ENCODE assay signal across 1 cellular context in genomic region chr2:20524412-20525040, GRCh38.
A peak's percentile ranks its signal among the peaks of the same experiment; 100 is the strongest.
TF ChIP-seq lines count a peak whose summit lies in the region.

No MANE protein-coding gene starts in this region.

TF ChIP-seq in K562, 482 proteins besides CTCF, POLR2A, EP300 and RAD21 (continued from another document and continues in another):
- 0 out of 2 replicates have a peak, but pooled peaks have one; percentile 6 for TF ChIP-seq HMBOX1 (IDR thresholded peaks at IDR 0.05)
- TF ChIP-seq ZNF583 (CRISPR knock-in tag; IDR thresholded peaks at IDR 0.05) = no peak
- no peak for TF ChIP-seq HBP1 (CRISPR knock-in tag; IDR thresholded peaks at IDR 0.05)
- no peak for TF ChIP-seq TGIF2 (CRISPR knock-in tag; IDR thresholded peaks at IDR 0.05)
- no peak for TF ChIP-seq ZNF311 (CRISPR knock-in tag; IDR thresholded peaks at IDR 0.05)
- TF ChIP-seq SNIP1 (IDR thresholded peaks at IDR 0.05; ENCODE audit: low read depth) = no peak
- no peak for TF ChIP-seq MECOM (CRISPR knock-in tag; IDR thresholded peaks at IDR 0.05)
- no peak for TF ChIP-seq L3MBTL2 (IDR thresholded peaks at IDR 0.05)
- TF ChIP-seq ELK1 (CRISPR knock-in tag; IDR thresholded peaks at IDR 0.05) = no peak
- TF ChIP-seq KAT2B (IDR thresholded peaks at IDR 0.05; ENCODE audit: low read depth, low read length) = no peak
- TF ChIP-seq ZKSCAN3 (CRISPR knock-in tag; IDR thresholded peaks at IDR 0.05) = no peak
- TF ChIP-seq MAFG (tag; conservative IDR thresholded peaks at IDR 0.05) = no peak
- no peak for TF ChIP-seq THRA (IDR thresholded peaks at IDR 0.05)
- TF ChIP-seq ZC3H8 (IDR thresholded peaks at IDR 0.05) = no peak
- no peak for TF ChIP-seq AFF4 (CRISPR knock-in tag; IDR thresholded peaks at IDR 0.05)
- peak; percentile 39; the same call in 1 of the 2 replicates for TF ChIP-seq LCOR (CRISPR knock-in tag; IDR thresholded peaks at IDR 0.05)
- TF ChIP-seq ZBTB34 (CRISPR knock-in tag; IDR thresholded peaks at IDR 0.05) = no peak
- no peak for TF ChIP-seq ZBTB9 (CRISPR knock-in tag; IDR thresholded peaks at IDR 0.05)
- TF ChIP-seq ZNF511 (CRISPR knock-in tag; IDR thresholded peaks at IDR 0.05) = no peak
- no peak for TF ChIP-seq RUNX1 (IDR thresholded peaks at IDR 0.05; ENCODE audit: low read depth)
- TF ChIP-seq MBD1 (CRISPR knock-in tag; IDR thresholded peaks at IDR 0.05) = no peak
- TF ChIP-seq CC2D1A (IDR thresholded peaks at IDR 0.05) = no peak
- TF ChIP-seq E2F6 (IDR thresholded peaks at IDR 0.05; ENCODE audit: borderline replicate concordance in 1 of 2, extremely low read depth in 1 of 2, insufficient read depth in 1 of 2, insufficient read length in 1 of 2, low read depth in 1 of 2, low read length in 1 of 2, poor library complexity in 1 of 2, severe bottlenecking in 1 of 2) = no peak
- TF ChIP-seq RREB1 (CRISPR knock-in tag; IDR thresholded peaks at IDR 0.05) = no peak
- no peak for TF ChIP-seq ZNF212 (CRISPR knock-in tag; IDR thresholded peaks at IDR 0.05)
- no peak for TF ChIP-seq ZNF512 (tag; IDR thresholded peaks at IDR 0.05)
- no peak for TF ChIP-seq RNF219 (CRISPR knock-in tag; IDR thresholded peaks at IDR 0.05)
